In genomic region chr3:119444590-119444989, GRCh38 we compare ENCODE assay signal across 2 cellular contexts.
TF ChIP-seq lines count a peak whose summit lies in the region.

No MANE protein-coding gene starts in this region.

TF ChIP-seq in HepG2, 621 proteins besides CTCF, POLR2A, EP300 and RAD21:
- TF ChIP-seq E2F5 (CRISPR knock-in tag; conservative IDR thresholded peaks at IDR 0.05) (no peak), MIER3 (CRISPR knock-in tag; IDR thresholded peaks at IDR 0.05; ENCODE audit: borderline replicate concordance) (no peak), HNF1B (CRISPR knock-in tag; IDR thresholded peaks at IDR 0.05) (no peak), ELK4 (CRISPR knock-in tag; IDR thresholded peaks at IDR 0.05; ENCODE audit: borderline replicate concordance) (no peak), RBFOX2 (IDR thresholded peaks at IDR 0.05; ENCODE audit: low read depth, low read length) (0 out of 2 replicates have a peak, but pooled peaks have one; percentile 28), ZNF879 (CRISPR knock-in tag; IDR thresholded peaks at IDR 0.05) (no peak), POLR2AphosphoS2 (IDR thresholded peaks at IDR 0.05; ENCODE audit: low read depth, low read length) (0 out of 2 replicates have a peak, but pooled peaks have one; percentile 55), KDM3A (CRISPR knock-in tag; IDR thresholded peaks at IDR 0.05; ENCODE audit: low read depth) (no peak), PRMT3 (CRISPR knock-in tag; IDR thresholded peaks at IDR 0.05; ENCODE audit: borderline replicate concordance, low read depth) (no peak)
- TF ChIP-seq, protein P1, sequence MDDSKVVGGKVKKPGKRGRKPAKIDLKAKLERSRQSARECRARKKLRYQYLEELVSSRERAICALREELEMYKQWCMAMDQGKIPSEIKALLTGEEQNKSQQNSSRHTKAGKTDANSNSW (CRISPR knock-in tag; IDR thresholded peaks at IDR 0.05; ENCODE audit: borderline replicate concordance) = no peak
- TF ChIP-seq, protein P2, sequence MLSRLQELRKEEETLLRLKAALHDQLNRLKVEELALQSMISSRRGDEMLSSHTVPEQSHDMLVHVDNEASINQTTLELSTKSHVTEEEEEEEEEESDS (CRISPR knock-in tag; IDR thresholded peaks at IDR 0.05; ENCODE audit: borderline replicate concordance) = no peak
- TF ChIP-seq, protein P3, sequence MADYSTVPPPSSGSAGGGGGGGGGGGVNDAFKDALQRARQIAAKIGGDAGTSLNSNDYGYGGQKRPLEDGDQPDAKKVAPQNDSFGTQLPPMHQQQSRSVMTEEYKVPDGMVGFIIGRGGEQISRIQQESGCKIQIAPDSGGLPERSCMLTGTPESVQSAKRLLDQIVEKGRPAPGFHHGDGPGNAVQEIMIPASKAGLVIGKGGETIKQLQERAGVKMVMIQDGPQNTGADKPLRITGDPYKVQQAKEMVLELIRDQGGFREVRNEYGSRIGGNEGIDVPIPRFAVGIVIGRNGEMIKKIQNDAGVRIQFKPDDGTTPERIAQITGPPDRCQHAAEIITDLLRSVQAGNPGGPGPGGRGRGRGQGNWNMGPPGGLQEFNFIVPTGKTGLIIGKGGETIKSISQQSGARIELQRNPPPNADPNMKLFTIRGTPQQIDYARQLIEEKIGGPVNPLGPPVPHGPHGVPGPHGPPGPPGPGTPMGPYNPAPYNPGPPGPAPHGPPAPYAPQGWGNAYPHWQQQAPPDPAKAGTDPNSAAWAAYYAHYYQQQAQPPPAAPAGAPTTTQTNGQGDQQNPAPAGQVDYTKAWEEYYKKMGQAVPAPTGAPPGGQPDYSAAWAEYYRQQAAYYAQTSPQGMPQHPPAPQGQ (CRISPR knock-in tag; IDR thresholded peaks at IDR 0.05; ENCODE audit: borderline replicate concordance) = no peak
TF ChIP-seq in HepG2: peak in this region for 2.

TF ChIP-seq in K562, 482 proteins besides CTCF, POLR2A, EP300 and RAD21:
- TF ChIP-seq POLR2B (IDR thresholded peaks at IDR 0.05; ENCODE audit: low read depth, partially characterized antibody) = peak; percentile 32
- TF ChIP-seq KHSRP (IDR thresholded peaks at IDR 0.05) = no peak
TF ChIP-seq in K562: peak in this region for 1.
